In genomic region chr20:37081717-37082289, GRCh38 we compare ENCODE assay signal across 1 cellular context.
TF ChIP-seq lines count a peak whose summit lies in the region.

No MANE protein-coding gene starts in this region.

TF ChIP-seq in HepG2, 621 proteins besides CTCF, POLR2A, EP300 and RAD21 (continued from another document):
- no peak for TF ChIP-seq ZBTB40 (IDR thresholded peaks at IDR 0.05)
- TF ChIP-seq ZBTB40 (CRISPR knock-in tag; IDR thresholded peaks at IDR 0.05), result no peak
- TF ChIP-seq SUZ12 (IDR thresholded peaks at IDR 0.05; ENCODE audit: low read depth, low read length), result no peak
- peak; percentile 26 for TF ChIP-seq TEAD3 (CRISPR knock-in tag; optimal IDR thresholded peaks at IDR 0.05; ENCODE audit: borderline replicate concordance)
- no peak for TF ChIP-seq RBM39 (IDR thresholded peaks at IDR 0.05; ENCODE audit: low read depth, low read length, poor library complexity, severe bottlenecking)
- no peak for TF ChIP-seq GRHL1 (CRISPR knock-in tag; conservative IDR thresholded peaks at IDR 0.05)
- TF ChIP-seq RFXANK (CRISPR knock-in tag; IDR thresholded peaks at IDR 0.05), result no peak
- no peak for TF ChIP-seq HIVEP1 (CRISPR knock-in tag; IDR thresholded peaks at IDR 0.05)
- 0 out of 2 replicates have a peak, but pooled peaks have one; percentile 48 for TF ChIP-seq ZNF44 (CRISPR knock-in tag; IDR thresholded peaks at IDR 0.05)
- no peak for TF ChIP-seq HNF1A (IDR thresholded peaks at IDR 0.05; ENCODE audit: low read depth)
- TF ChIP-seq HNF1A (CRISPR knock-in tag; IDR thresholded peaks at IDR 0.05; ENCODE audit: borderline replicate concordance), result no peak
- no peak for TF ChIP-seq HNF4G (IDR thresholded peaks at IDR 0.05; ENCODE audit: borderline replicate concordance, low read depth, low read length)
- TF ChIP-seq HNF4G (CRISPR knock-in tag; IDR thresholded peaks at IDR 0.05; ENCODE audit: borderline replicate concordance, low read depth), result no peak
- TF ChIP-seq ZBTB4 (CRISPR knock-in tag; IDR thresholded peaks at IDR 0.05; ENCODE audit: borderline replicate concordance), result no peak
- TF ChIP-seq NFKBIZ (CRISPR knock-in tag; IDR thresholded peaks at IDR 0.05), result no peak
- TF ChIP-seq NFE2 (CRISPR knock-in tag; IDR thresholded peaks at IDR 0.05), result no peak
- TF ChIP-seq XRCC5 (optimal IDR thresholded peaks at IDR 0.05; ENCODE audit: low read length), result peak; percentile 18
- no peak for TF ChIP-seq HOXD1 (CRISPR knock-in tag; IDR thresholded peaks at IDR 0.05)
- peak; percentile 45; the same call in 1 of the 2 replicates for TF ChIP-seq SMC3 (IDR thresholded peaks at IDR 0.05; ENCODE audit: low read length)
TF ChIP-seq in HepG2: peak in this region for 7.
